In the genomic region with DNA sequence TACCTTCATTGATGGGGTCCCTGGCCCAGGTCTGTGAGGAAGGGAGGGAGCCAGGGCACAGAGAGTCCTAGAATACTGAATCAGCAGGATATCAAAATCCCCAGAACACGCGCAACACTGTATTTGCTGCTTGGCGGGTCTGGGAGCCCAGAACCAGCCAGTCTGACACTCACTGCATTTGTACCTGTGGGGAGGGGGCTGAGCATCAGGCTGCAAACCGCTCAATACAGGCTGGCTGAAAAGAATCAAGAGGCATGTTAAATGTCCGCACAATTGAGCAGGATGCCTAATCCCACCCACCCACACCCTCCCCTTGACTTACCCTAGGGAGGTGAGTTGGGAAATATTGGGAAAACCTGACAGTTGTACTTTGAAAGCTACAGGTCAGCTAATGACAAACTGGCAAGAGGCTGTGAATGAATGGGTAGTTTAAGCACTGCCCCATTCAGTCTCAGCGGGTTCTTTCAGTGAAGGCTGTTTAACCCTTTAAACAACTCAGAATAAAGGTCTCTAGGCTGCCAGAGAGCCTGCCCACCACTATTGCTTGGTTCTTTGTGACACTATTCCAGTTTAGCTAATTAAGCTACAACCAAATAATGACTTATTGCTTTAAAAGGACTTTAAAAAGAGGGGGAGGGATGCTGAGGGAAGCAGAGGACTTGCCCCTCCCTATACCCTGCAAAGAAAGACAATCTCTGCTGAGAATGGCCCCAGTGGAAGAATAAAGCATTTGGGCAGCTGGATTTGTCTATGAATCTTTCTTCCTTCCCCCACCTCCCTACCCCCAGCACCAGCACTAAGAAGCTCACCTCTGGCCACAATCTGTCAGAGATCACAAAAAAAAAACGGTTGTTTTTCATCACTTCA, we compare ENCODE assay signal across 13 cellular contexts. TPM values are rescaled to one million over a fixed set of nuclear protein-coding genes. Genes with fewer than 3 reads are reported as not detected.
DNase-seq lines count a peak whose midpoint lies in the region; TF ChIP-seq lines count a peak whose summit lies in the region.
"Had no signal": no experiment of that assay in that cellular context is flagged by ENCODE, and none has a peak within 500 bp of the region (broad histone marks: within the 10 kb centered on the region; RNA-seq: fewer than 3 reads in every experiment).

No MANE protein-coding gene starts in this region.

- peak overlapping the region; percentile 87 for H3K4me3 Mint-ChIP-seq in endothelial cell (ENCODE audit: unreplicated experiment)

- peaks cover 6% of the 10 kb centered on the region for H3K27me3 Mint-ChIP-seq in endothelial cell (ENCODE audit: unreplicated experiment)

- DNase-seq in endothelial cell (ENCODE audit: low spot score) (no peak), NCI-H82 treated with DMSO at 0.1 percent for 48 hours (lab: John Stamatoyannopoulos, UW; ENCODE audit: unreplicated experiment) (no peak), GM13977 (ENCODE audit: low spot score) (no peak), DMS153 treated with DMSO at 0.1 percent for 48 hours (lab: John Stamatoyannopoulos, UW; ENCODE audit: unreplicated experiment) (no peak), midbrain (lab: John Stamatoyannopoulos, UW) (no peak)
- DNase-seq: activated CD8-positive, alpha-beta memory T cell treated with anti-CD3 and anti-CD28 coated beads for 24 hours; central memory CD4-positive, alpha-beta T cell; NCI-H1694 treated with DMSO at 0.1 percent for 48 hours had no signal

- H3K4me3 ChIP-seq in HUES48 (ENCODE audit: low read depth, low read length) (peak overlapping the region; percentile 80), mesodermal cell (ENCODE audit: extremely low read depth, insufficient read depth, low read length, poor library complexity, severe bottlenecking) (peak overlapping the region; percentile 100)
- H3K4me3 ChIP-seq: SK-N-MC had no signal

- TF ChIP-seq CTCF in 22Rv1 (IDR thresholded peaks at IDR 0.05): no peak
- TF ChIP-seq CTCF in endothelial cell (IDR thresholded peaks at IDR 0.05; ENCODE audit: unreplicated experiment): no peak
- TF ChIP-seq CTCF in GM13977 (IDR thresholded peaks at IDR 0.05; ENCODE audit: extremely low read depth, insufficient read depth, missing control alignments): no peak

- H3K9me3 ChIP-seq in HUES48 (ENCODE audit: control insufficient read depth, insufficient read depth, low read length) (no peaks in the 10 kb centered on the region), mesodermal cell (ENCODE audit: control insufficient read depth, low read length) (no peaks in the 10 kb centered on the region)

- in situ Hi-C loops in GM13977 (cut with MboI; ENCODE audit: low pct_unique_long_range_greater_than_20kb, low sequenced_read_pairs, unreplicated experiment): no loop called here

- peak overlapping the region; percentile 36; the same call in 1 of the 2 replicates for H3K27ac ChIP-seq in 22Rv1
- H3K27ac ChIP-seq in HUES48 (ENCODE audit: low read depth, low read length): peak overlapping the region; percentile 53
- H3K27ac ChIP-seq in mesodermal cell (ENCODE audit: low read depth, low read length, severe bottlenecking): peak overlapping the region; percentile 46
- H3K27ac ChIP-seq: SK-N-MC had no signal

- H3K27me3 ChIP-seq in HUES48 (ENCODE audit: control insufficient read depth, insufficient read depth, low read length): peaks cover 10% of the 10 kb centered on the region; the same call in 1 of the 2 replicates

- peaks cover 36% of the 10 kb centered on the region for H3K36me3 Mint-ChIP-seq in endothelial cell (ENCODE audit: low read depth, unreplicated experiment)

- no peak overlapping the region for H3K27ac Mint-ChIP-seq in endothelial cell (ENCODE audit: unreplicated experiment)

- peaks cover 81% of the 10 kb centered on the region for H3K4me1 Mint-ChIP-seq in endothelial cell (ENCODE audit: unreplicated experiment)

- no peaks in the 10 kb centered on the region for H3K9me3 Mint-ChIP-seq in endothelial cell (ENCODE audit: unreplicated experiment)

- H3K4me1 ChIP-seq in HUES48 (ENCODE audit: control insufficient read depth, insufficient read depth, low read length): peaks cover 54% of the 10 kb centered on the region
- H3K4me1 ChIP-seq in mesodermal cell (ENCODE audit: control insufficient read depth, insufficient read depth, low read length, poor library complexity, severe bottlenecking): peaks cover 42% of the 10 kb centered on the region

- no peak overlapping the region for H3K9ac ChIP-seq in HUES48 (ENCODE audit: low read depth, low read length)

- 32 to 41% methylated on average over 3 to 5 of the region's 7 CpGs for WGBS in mesodermal cell (ENCODE audit: insufficient coverage in 2 of 2), 2 experiments

- H3K36me3 ChIP-seq in HUES48 (ENCODE audit: control insufficient read depth, insufficient read depth, low read length) (peaks cover 44% of the 10 kb centered on the region), mesodermal cell (ENCODE audit: control insufficient read depth, insufficient read depth, low read length) (peaks cover 98% of the 10 kb centered on the region)

RNA-seq across cellular contexts. Expression of gene SPRY4, which starts 5.0 kb away (rescaled TPM):
- 74.2 TPM for total RNA-seq in endothelial cell (ENCODE audit: unreplicated experiment)
- 147 TPM for polyA plus RNA-seq in mesodermal cell (2013, experiment 1 of 2)
- polyA plus RNA-seq in mesodermal cell (2013, experiment 2 of 2): 117 TPM
- polyA plus RNA-seq: CD14-positive monocyte had no signal
